ENCODE assay signal across 13 cellular contexts in the genomic region with DNA sequence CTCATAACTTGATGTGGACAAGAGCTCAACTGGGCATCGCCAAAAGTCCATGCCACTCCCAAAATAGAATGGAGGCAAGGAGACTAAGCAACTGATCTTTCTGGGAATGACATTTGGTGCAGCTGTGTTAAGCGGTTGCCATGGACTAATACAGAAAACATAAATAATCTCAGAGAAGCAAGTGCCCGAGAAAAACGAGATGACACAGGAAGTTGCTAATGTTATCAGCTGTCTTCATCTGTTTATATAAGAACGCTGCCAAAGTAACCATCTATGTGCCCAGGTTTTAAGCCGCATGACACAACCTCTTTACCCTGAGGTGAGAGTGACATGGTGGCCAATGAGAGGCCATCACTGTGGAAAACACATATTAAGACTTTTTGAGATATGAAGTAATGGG. TPM values are rescaled to one million over a fixed set of nuclear protein-coding genes. Genes with fewer than 3 reads are reported as not detected.
A peak's percentile ranks its signal among the peaks of the same experiment; 100 is the strongest.
DNase-seq lines count a peak whose midpoint lies in the region; ATAC-seq, FAIRE-seq and TF ChIP-seq lines count a peak whose summit lies in the region.
"Had no signal": no experiment of that assay in that cellular context is flagged by ENCODE, and none has a peak within 500 bp of the region (broad histone marks: within the 10 kb centered on the region; RNA-seq: fewer than 3 reads in every experiment).

No MANE protein-coding gene starts in this region.

- H3K27me3 ChIP-seq in foreskin keratinocyte (no peaks in the 10 kb centered on the region), gastrocnemius medialis (no peaks in the 10 kb centered on the region)
- H3K27me3 ChIP-seq: body of pancreas had no signal

- H3K36me3 ChIP-seq in gastrocnemius medialis, result no peaks in the 10 kb centered on the region

- peak; percentile 60 for ATAC-seq in foreskin keratinocyte
- ATAC-seq in gastrocnemius medialis, result peak; percentile 95 to 99
- ATAC-seq: body of pancreas had no signal

- DNase-seq in NCI-H82 (lab: John Stamatoyannopoulos, UW) (peak; percentile 30), NCI-H82 treated with DMSO at 0.1 percent for 48 hours (lab: John Stamatoyannopoulos, UW; ENCODE audit: unreplicated experiment) (no peak), RCC 7860 (ENCODE audit: low spot score) (peak; percentile 20), foreskin keratinocyte (peak; percentile 42 to 60), gastrocnemius medialis (peak in 1 of 2 donors; percentile 72), HEK293T (ENCODE audit: extremely low spot score) (no peak), cerebellum (ENCODE audit: low spot score) (no peak)
- DNase-seq in activated naive CD4-positive, alpha-beta T cell treated with Interleukin-2 at 50 U/mL for 16 hours, result no peak
- DNase-seq: body of pancreas; NCI-H2107; small intestine; stimulated activated CD8-positive, alpha-beta memory T cell treated with anti-CD3 and anti-CD28 coated beads, Interleukin-4, amount 100 ng/mL, for 48 hours; T-helper 1 cell had no signal

- intact Hi-C loops in gastrocnemius medialis (cut with DNase I; ENCODE audit: low total_unique reads), result loop anchor here (5.0 kb wide), 1 partner anchor 306 kb away; the partner anchor contains the start of gene SGCG

- H3K4me1 ChIP-seq in foreskin keratinocyte (no peaks in the 10 kb centered on the region), gastrocnemius medialis (peaks cover 10 to 11% of the 10 kb centered on the region in 2 donors)
- H3K4me1 ChIP-seq: body of pancreas had no signal

- H3K27ac ChIP-seq in foreskin keratinocyte (no peak overlapping the region), gastrocnemius medialis (peak overlapping the region; percentile 53 to 82 (median 63))
- H3K27ac ChIP-seq: body of pancreas had no signal

- FAIRE-seq in RCC 7860 (lab: Jason Lieb, UNC), result no peak
- FAIRE-seq: small intestine had no signal

- no peak for TF ChIP-seq POLR2A in gastrocnemius medialis (IDR thresholded peaks at IDR 0.05)

- no peaks in the 10 kb centered on the region for H3K9me3 ChIP-seq in gastrocnemius medialis
- H3K9me3 ChIP-seq: body of pancreas had no signal

- CTCF ChIA-PET in HEK293T (lab: Yijun Ruan, JAX), result no interaction called here

- H3K4me3 ChIP-seq in gastrocnemius medialis, result no peak overlapping the region
- H3K4me3 ChIP-seq: body of pancreas had no signal

- TF ChIP-seq CTCF in foreskin keratinocyte (conservative IDR thresholded peaks at IDR 0.05) (no peak), gastrocnemius medialis (IDR thresholded peaks at IDR 0.05 in 4 of 5, conservative IDR thresholded peaks at IDR 0.05 in 1 of 5) (no peak)

- in situ Hi-C loops in gastrocnemius medialis (cut with MboI; ENCODE audit: low sequenced_read_pairs in 4 of 4), result no loop called here

- POLR2A ChIA-PET in HEK293T (lab: Yijun Ruan, JAX), result no interaction called here

TF ChIP-seq in HEK293T, 16 proteins besides CTCF, POLR2A, EP300 and RAD21:
- TF ChIP-seq TARDBP (IDR thresholded peaks at IDR 0.05) (no peak), PKNOX1 (IDR thresholded peaks at IDR 0.05) (no peak), BHLHE40 (IDR thresholded peaks at IDR 0.05; ENCODE audit: borderline replicate concordance) (no peak)

RNA-seq across cellular contexts. Expression of gene SACS, which starts 54.9 kb away (rescaled TPM):
- total RNA-seq in foreskin keratinocyte (27.8 and 30.2 TPM in 2 replicates), gastrocnemius medialis (10 to 100 TPM; 23.8 to 36.5 (median 31.8) TPM), cerebellum (103 TPM)
- 5.1 and 6.1 TPM in 2 replicates for polyA plus RNA-seq in foreskin keratinocyte

Comparison
In these comparisons a context has a peak if more than half of its experiments do, and no peak if none do; other contexts are left out.
1. DNase-seq: peak in NCI-H82 (single experiment), RCC 7860 (single experiment) and foreskin keratinocyte (2 of 2); none in NCI-H82 treated with DMSO at 0.1 percent for 48 hours (single experiment), activated naive CD4-positive, alpha-beta T cell treated with Interleukin-2 at 50 U/mL for 16 hours (single experiment), HEK293T (single experiment) and cerebellum (single experiment).